Comparison of ENCODE assay signal across 1 cellular context in genomic region chr4:66574145-66574978, GRCh38.
A peak's percentile ranks its signal among the peaks of the same experiment; 100 is the strongest.
TF ChIP-seq lines count a peak whose summit lies in the region.

No MANE protein-coding gene starts in this region.

TF ChIP-seq in HEK293, 187 proteins besides CTCF, POLR2A, EP300 and RAD21 (continued from another document):
- no peak for TF ChIP-seq ZNF645 (tag by site-specific recombination; IDR thresholded peaks at IDR 0.05)
- no peak for TF ChIP-seq ZNF114 (tag by site-specific recombination; IDR thresholded peaks at IDR 0.05)
- no peak for TF ChIP-seq ZBTB1 (tag by site-specific recombination; IDR thresholded peaks at IDR 0.05)
- no peak for TF ChIP-seq TSHZ1 (tag by site-specific recombination; IDR thresholded peaks at IDR 0.05; ENCODE audit: borderline replicate concordance)
- TF ChIP-seq ZNF155 (tag by site-specific recombination; IDR thresholded peaks at IDR 0.05) = no peak
- TF ChIP-seq ZNF658 (tag by site-specific recombination; IDR thresholded peaks at IDR 0.05) = no peak
- no peak for TF ChIP-seq ZNF785 (tag by site-specific recombination; IDR thresholded peaks at IDR 0.05)
- TF ChIP-seq ZNF24 (tag by site-specific recombination; IDR thresholded peaks at IDR 0.05) = no peak
- TF ChIP-seq MEIS1 (CRISPR knock-in tag; IDR thresholded peaks at IDR 0.05; ENCODE audit: borderline replicate concordance) = no peak
- TF ChIP-seq PRDM1 (tag by site-specific recombination; IDR thresholded peaks at IDR 0.05) = no peak
- TF ChIP-seq ZNF776 (tag by site-specific recombination; IDR thresholded peaks at IDR 0.05; ENCODE audit: borderline replicate concordance) = no peak
- TF ChIP-seq ZNF140 (tag by site-specific recombination; IDR thresholded peaks at IDR 0.05) = no peak
- no peak for TF ChIP-seq ZNF391 (tag by site-specific recombination; IDR thresholded peaks at IDR 0.05; ENCODE audit: borderline replicate concordance, low read depth)
- TF ChIP-seq ZNF843 (tag by site-specific recombination; IDR thresholded peaks at IDR 0.05) = no peak
- TF ChIP-seq ZNF23 (tag by site-specific recombination; IDR thresholded peaks at IDR 0.05; ENCODE audit: borderline replicate concordance) = no peak
- peak; percentile 60; the same call in 1 of the 2 replicates for TF ChIP-seq ZNF335 (tag by site-specific recombination; conservative IDR thresholded peaks at IDR 0.05)
